In the genomic region with DNA sequence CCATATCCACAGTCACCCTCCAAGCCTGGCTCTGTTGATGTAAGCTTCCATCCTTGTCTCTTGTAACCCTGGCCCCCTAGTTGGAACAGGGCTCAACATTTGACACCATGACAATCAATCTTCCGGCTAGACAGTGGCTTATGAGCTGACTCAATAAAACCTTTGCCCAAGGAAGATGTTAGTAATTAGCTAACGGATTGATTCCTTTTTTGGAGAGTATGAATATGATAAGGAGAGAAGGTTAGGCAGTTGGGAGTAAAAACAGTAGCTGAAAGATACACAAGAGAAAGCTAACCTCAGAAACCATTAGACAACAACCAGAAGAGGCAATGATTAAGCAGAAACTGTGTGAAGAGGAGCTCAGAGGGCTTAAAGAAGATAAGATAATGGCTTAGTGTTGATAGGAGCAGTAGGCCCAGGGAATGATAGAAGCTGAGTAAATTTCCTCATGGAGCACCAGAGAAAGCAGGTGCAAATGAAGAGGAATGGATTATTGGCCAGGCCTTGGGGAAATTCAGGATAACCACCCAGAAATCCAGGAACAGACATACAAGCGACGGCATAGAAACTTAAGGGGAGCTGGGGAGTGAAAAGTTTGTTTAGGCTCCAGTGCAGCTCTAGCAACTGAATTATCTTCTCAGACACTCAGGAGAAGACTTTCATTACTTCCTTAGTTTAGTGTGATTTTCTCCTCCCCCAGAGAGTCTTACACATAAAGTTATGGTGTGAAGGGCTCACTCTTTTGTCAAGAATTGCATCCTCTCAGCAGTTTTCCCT, we compare ENCODE assay signal across 1 cellular context.
TF ChIP-seq lines count a peak whose summit lies in the region.

No MANE protein-coding gene starts in this region.

TF ChIP-seq in GM12878, 131 proteins besides CTCF, POLR2A, EP300 and RAD21:
- TF ChIP-seq ATF7 (IDR thresholded peaks at IDR 0.05; ENCODE audit: low read depth): no peak
- no peak for TF ChIP-seq MTA2 (IDR thresholded peaks at IDR 0.05; ENCODE audit: low read depth)
- TF ChIP-seq, protein P1, sequence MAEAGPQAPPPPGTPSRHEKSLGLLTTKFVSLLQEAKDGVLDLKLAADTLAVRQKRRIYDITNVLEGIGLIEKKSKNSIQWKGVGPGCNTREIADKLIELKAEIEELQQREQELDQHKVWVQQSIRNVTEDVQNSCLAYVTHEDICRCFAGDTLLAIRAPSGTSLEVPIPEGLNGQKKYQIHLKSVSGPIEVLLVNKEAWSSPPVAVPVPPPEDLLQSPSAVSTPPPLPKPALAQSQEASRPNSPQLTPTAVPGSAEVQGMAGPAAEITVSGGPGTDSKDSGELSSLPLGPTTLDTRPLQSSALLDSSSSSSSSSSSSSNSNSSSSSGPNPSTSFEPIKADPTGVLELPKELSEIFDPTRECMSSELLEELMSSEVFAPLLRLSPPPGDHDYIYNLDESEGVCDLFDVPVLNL (IDR thresholded peaks at IDR 0.05; ENCODE audit: low read depth, low read length): no peak
- TF ChIP-seq, protein P2, sequence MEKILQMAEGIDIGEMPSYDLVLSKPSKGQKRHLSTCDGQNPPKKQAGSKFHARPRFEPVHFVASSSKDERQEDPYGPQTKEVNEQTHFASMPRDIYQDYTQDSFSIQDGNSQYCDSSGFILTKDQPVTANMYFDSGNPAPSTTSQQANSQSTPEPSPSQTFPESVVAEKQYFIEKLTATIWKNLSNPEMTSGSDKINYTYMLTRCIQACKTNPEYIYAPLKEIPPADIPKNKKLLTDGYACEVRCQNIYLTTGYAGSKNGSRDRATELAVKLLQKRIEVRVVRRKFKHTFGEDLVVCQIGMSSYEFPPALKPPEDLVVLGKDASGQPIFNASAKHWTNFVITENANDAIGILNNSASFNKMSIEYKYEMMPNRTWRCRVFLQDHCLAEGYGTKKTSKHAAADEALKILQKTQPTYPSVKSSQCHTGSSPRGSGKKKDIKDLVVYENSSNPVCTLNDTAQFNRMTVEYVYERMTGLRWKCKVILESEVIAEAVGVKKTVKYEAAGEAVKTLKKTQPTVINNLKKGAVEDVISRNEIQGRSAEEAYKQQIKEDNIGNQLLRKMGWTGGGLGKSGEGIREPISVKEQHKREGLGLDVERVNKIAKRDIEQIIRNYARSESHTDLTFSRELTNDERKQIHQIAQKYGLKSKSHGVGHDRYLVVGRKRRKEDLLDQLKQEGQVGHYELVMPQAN (conservative IDR thresholded peaks at IDR 0.05): no peak
- TF ChIP-seq ZBED1 (IDR thresholded peaks at IDR 0.05; ENCODE audit: borderline replicate concordance): no peak
- no peak for TF ChIP-seq WRNIP1 (IDR thresholded peaks at IDR 0.05; ENCODE audit: borderline replicate concordance, low read depth, low read length)
- no peak for TF ChIP-seq ZSCAN29 (IDR thresholded peaks at IDR 0.05)
- no peak for TF ChIP-seq FOXK2 (IDR thresholded peaks at IDR 0.05)
- no peak for TF ChIP-seq BRCA1 (IDR thresholded peaks at IDR 0.05; ENCODE audit: low read depth, low read length)
- no peak for TF ChIP-seq RAD51 (IDR thresholded peaks at IDR 0.05)
- TF ChIP-seq IKZF1 (conservative IDR thresholded peaks at IDR 0.05): no peak
- TF ChIP-seq NFIC (IDR thresholded peaks at IDR 0.05; ENCODE audit: low read depth, low read length): no peak
- no peak for TF ChIP-seq YY1 (IDR thresholded peaks at IDR 0.05; ENCODE audit: low read depth, low read length)
- TF ChIP-seq, protein P3, sequence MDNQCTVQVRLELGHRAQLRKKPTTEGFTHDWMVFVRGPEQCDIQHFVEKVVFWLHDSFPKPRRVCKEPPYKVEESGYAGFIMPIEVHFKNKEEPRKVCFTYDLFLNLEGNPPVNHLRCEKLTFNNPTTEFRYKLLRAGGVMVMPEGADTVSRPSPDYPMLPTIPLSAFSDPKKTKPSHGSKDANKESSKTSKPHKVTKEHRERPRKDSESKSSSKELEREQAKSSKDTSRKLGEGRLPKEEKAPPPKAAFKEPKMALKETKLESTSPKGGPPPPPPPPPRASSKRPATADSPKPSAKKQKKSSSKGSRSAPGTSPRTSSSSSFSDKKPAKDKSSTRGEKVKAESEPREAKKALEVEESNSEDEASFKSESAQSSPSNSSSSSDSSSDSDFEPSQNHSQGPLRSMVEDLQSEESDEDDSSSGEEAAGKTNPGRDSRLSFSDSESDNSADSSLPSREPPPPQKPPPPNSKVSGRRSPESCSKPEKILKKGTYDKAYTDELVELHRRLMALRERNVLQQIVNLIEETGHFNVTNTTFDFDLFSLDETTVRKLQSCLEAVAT (IDR thresholded peaks at IDR 0.05): no peak
- no peak for TF ChIP-seq ETV6 (conservative IDR thresholded peaks at IDR 0.05 in 1 of 2, IDR thresholded peaks at IDR 0.05 in 1 of 2; ENCODE audit: borderline replicate concordance in 1 of 2, low read depth in 1 of 2)
- TF ChIP-seq, protein P4, sequence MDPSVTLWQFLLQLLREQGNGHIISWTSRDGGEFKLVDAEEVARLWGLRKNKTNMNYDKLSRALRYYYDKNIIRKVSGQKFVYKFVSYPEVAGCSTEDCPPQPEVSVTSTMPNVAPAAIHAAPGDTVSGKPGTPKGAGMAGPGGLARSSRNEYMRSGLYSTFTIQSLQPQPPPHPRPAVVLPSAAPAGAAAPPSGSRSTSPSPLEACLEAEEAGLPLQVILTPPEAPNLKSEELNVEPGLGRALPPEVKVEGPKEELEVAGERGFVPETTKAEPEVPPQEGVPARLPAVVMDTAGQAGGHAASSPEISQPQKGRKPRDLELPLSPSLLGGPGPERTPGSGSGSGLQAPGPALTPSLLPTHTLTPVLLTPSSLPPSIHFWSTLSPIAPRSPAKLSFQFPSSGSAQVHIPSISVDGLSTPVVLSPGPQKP (IDR thresholded peaks at IDR 0.05; ENCODE audit: low read depth, low read length): no peak
- no peak for TF ChIP-seq CEBPB (IDR thresholded peaks at IDR 0.05; ENCODE audit: borderline replicate concordance in 1 of 2, low read depth in 2 of 2, low read length in 2 of 2)
- no peak for TF ChIP-seq PAX5 (IDR thresholded peaks at IDR 0.05; ENCODE audit: borderline replicate concordance, low read depth, low read length)
